20 cellular contexts compared by ENCODE assay signal in genomic region chr5:39970117-39970798, GRCh38.
"Had no signal": no experiment of that assay in that cellular context is flagged by ENCODE, and none has a peak within 500 bp of the region (broad histone marks: within the 10 kb centered on the region; RNA-seq: fewer than 3 reads in every experiment).

No MANE protein-coding gene starts in this region.

- H3K27ac Mint-ChIP-seq: activated CD4-positive, alpha-beta T cell treated with anti-CD3 and anti-CD28 coated beads for 36 hours; effector memory CD8-positive, alpha-beta T cell; nephron progenitor cell; stimulated activated naive CD8-positive, alpha-beta T cell treated with anti-CD3 and anti-CD28 coated beads, Interleukin-15, Interleukin-2, amounts not matched to agents 100 ng/mL and 50 ng/mL, for 24 hours had no signal

- H3K4me1 Mint-ChIP-seq: activated CD4-positive, alpha-beta T cell treated with anti-CD3 and anti-CD28 coated beads for 36 hours; nephron progenitor cell had no signal

- ATAC-seq: activated CD4-positive, alpha-beta T cell treated with anti-CD3 and anti-CD28 coated beads for 36 hours; effector memory CD8-positive, alpha-beta T cell; gastroesophageal sphincter; sciatic nerve had no signal

- H3K9me3 Mint-ChIP-seq: effector memory CD8-positive, alpha-beta T cell; nephron progenitor cell; stimulated activated naive CD8-positive, alpha-beta T cell treated with anti-CD3 and anti-CD28 coated beads, Interleukin-15, Interleukin-2, amounts not matched to agents 100 ng/mL and 50 ng/mL, for 24 hours had no signal

- H3K27me3 Mint-ChIP-seq: effector memory CD8-positive, alpha-beta T cell had no signal

- DNase-seq: activated CD4-positive, alpha-beta T cell treated with anti-CD3 and anti-CD28 coated beads for 36 hours; activated CD4-positive, CD25-positive, alpha-beta regulatory T cell; activated gamma-delta T cell; activated naive CD4-positive, alpha-beta T cell treated with anti-CD3 and anti-CD28 coated beads, Interleukin-2, amount 50 U/mL, for 16 hours; amniotic stem cell; caudate nucleus; cortex of kidney; effector memory CD8-positive, alpha-beta T cell; erythroblast; islet precursor cell; mammary epithelial cell; nephron progenitor cell; ovary; retina; stimulated activated CD4-positive, alpha-beta T cell treated with anti-CD3 and anti-CD28 coated beads, Interleukin-12 subunit alpha, Interleukin-12 subunit beta, amount 100 ng/mL, for 4 hours; stimulated activated CD4-positive, alpha-beta T cell treated with anti-CD3 and anti-CD28 coated beads, Interleukin-4, amount 100 ng/mL, for 1 hour; trophoblast cell had no signal

- H3K4me3 Mint-ChIP-seq: activated CD4-positive, alpha-beta T cell treated with anti-CD3 and anti-CD28 coated beads for 36 hours; effector memory CD8-positive, alpha-beta T cell; nephron progenitor cell; stimulated activated naive CD8-positive, alpha-beta T cell treated with anti-CD3 and anti-CD28 coated beads, Interleukin-15, Interleukin-2, amounts not matched to agents 100 ng/mL and 50 ng/mL, for 24 hours had no signal
